Comparison of ENCODE assay signal across 6 cellular contexts in genomic region chr20:61131944-61132343, GRCh38.
"Had no signal": no experiment of that assay in that cellular context is flagged by ENCODE, and none has a peak within 500 bp of the region (broad histone marks: within the 10 kb centered on the region; RNA-seq: fewer than 3 reads in every experiment).

No MANE protein-coding gene starts in this region.

- ATAC-seq: K562 had no signal

- H3K27ac ChIP-seq: HL-60 had no signal

- H3K4me3 Mint-ChIP-seq: IgD-negative memory B cell had no signal

- H3K9me3 Mint-ChIP-seq: IgD-negative memory B cell had no signal

- DNase-seq: IMR-90, KBM-7, KG1 had no signal

- FAIRE-seq: K562 had no signal

- H3K27ac Mint-ChIP-seq: IgD-negative memory B cell had no signal

- H3K27me3 Mint-ChIP-seq: IgD-negative memory B cell had no signal

- H3K4me3 ChIP-seq: K562 had no signal
